Comparison of ENCODE assay signal across 37 cellular contexts in genomic region chr13:27905650-27906049, GRCh38. TPM values are rescaled to one million over a fixed set of nuclear protein-coding genes. Genes with fewer than 3 reads are reported as not detected.
"Had no signal": no experiment of that assay in that cellular context is flagged by ENCODE, and none has a peak within 500 bp of the region (broad histone marks: within the 10 kb centered on the region; RNA-seq: fewer than 3 reads in every experiment).

No MANE protein-coding gene starts in this region.

- H3K27me3 ChIP-seq: ascending aorta had no signal

- H3K4me3 ChIP-seq: ascending aorta, breast epithelium had no signal

- ATAC-seq: activated CD8-positive, alpha-beta T cell treated with anti-CD3 and anti-CD28 coated beads for 36 hours; activated T-cell treated with anti-CD3 and anti-CD28 coated beads, Interleukin-2, amount 50 U/mL, for 72 hours; activated T-helper 17 cell treated with anti-CD3 and anti-CD28 coated beads, Interleukin-2, amount 50 U/mL, for 72 hours; Panc1 had no signal

- H3K9me3 Mint-ChIP-seq: activated CD8-positive, alpha-beta T cell treated with anti-CD3 and anti-CD28 coated beads for 36 hours; activated naive CD8-positive, alpha-beta T cell treated with anti-CD3 and anti-CD28 coated beads, Interleukin-2, amount 10 ng/mL, durations not matched to agents 7 days and 5 days; activated T-cell treated with anti-CD3 and anti-CD28 coated beads, Interleukin-2, amount 50 U/mL, for 72 hours; activated T-helper 17 cell treated with anti-CD3 and anti-CD28 coated beads, Interleukin-2, amount 50 U/mL, for 72 hours had no signal

- H3K4me1 ChIP-seq: ascending aorta, breast epithelium had no signal

- H3K36me3 Mint-ChIP-seq: activated naive CD8-positive, alpha-beta T cell treated with anti-CD3 and anti-CD28 coated beads, Interleukin-2, amount 10 ng/mL, durations not matched to agents 7 days and 5 days had no signal

- H3K27ac Mint-ChIP-seq: activated CD8-positive, alpha-beta T cell treated with anti-CD3 and anti-CD28 coated beads for 36 hours; activated naive CD8-positive, alpha-beta T cell treated with anti-CD3 and anti-CD28 coated beads, Interleukin-2, amount 10 ng/mL, durations not matched to agents 7 days and 5 days; activated T-cell treated with anti-CD3 and anti-CD28 coated beads, Interleukin-2, amount 50 U/mL, for 72 hours; activated T-helper 17 cell treated with anti-CD3 and anti-CD28 coated beads, Interleukin-2, amount 50 U/mL, for 72 hours had no signal

- DNase-seq: activated CD4-positive, alpha-beta T cell treated with anti-CD3 and anti-CD28 coated beads for 1 hour; activated CD4-positive, alpha-beta T cell treated with anti-CD3 and anti-CD28 coated beads for 48 hours; activated CD4-positive, alpha-beta T cell treated with anti-CD3 and anti-CD28 coated beads, Interleukin-2, amount 50 U/mL, for 4 hours; activated CD4-positive, CD25-positive, alpha-beta regulatory T cell; activated CD8-positive, alpha-beta T cell treated with anti-CD3 and anti-CD28 coated beads for 36 hours; activated effector memory CD4-positive, alpha-beta T cell treated with anti-CD3 and anti-CD28 coated beads, Interleukin-2, amount 50 U/mL, for 16 hours; activated naive CD4-positive, alpha-beta T cell; activated naive CD4-positive, alpha-beta T cell treated with anti-CD3 and anti-CD28 coated beads, Interleukin-2, amount 50 U/mL, for 16 hours; activated naive CD8-positive, alpha-beta T cell treated with anti-CD3 and anti-CD28 coated beads, Interleukin-2, amount 10 ng/mL, durations not matched to agents 7 days and 5 days; activated T-cell treated with anti-CD3 and anti-CD28 coated beads, Interleukin-2, amount 50 U/mL, for 1 hour; activated T-cell treated with anti-CD3 and anti-CD28 coated beads, Interleukin-2, amount 50 U/mL, for 72 hours; amygdala; Kasumi-1; KG1; MM.1S; MV-4-11; NCI-H1092; NCI-H1436 treated with DMSO at 0.1 percent for 48 hours; NCI-H1694 treated with DMSO at 0.1 percent for 48 hours; NCI-H2029; NCI-H345; NCI-H524 treated with DMSO at 0.1 percent for 48 hours; SHP77 treated with DMSO at 0.1 percent for 48 hours; SW 1271; T-helper 1 cell; T-helper 2 cell; T-helper 9 cell; WERI-Rb-1 had no signal

- H3K4me3 Mint-ChIP-seq: activated CD8-positive, alpha-beta T cell treated with anti-CD3 and anti-CD28 coated beads for 36 hours; activated naive CD8-positive, alpha-beta T cell treated with anti-CD3 and anti-CD28 coated beads, Interleukin-2, amount 10 ng/mL, durations not matched to agents 7 days and 5 days; activated T-cell treated with anti-CD3 and anti-CD28 coated beads, Interleukin-2, amount 50 U/mL, for 72 hours; activated T-helper 17 cell treated with anti-CD3 and anti-CD28 coated beads, Interleukin-2, amount 50 U/mL, for 72 hours had no signal

- H3K27ac ChIP-seq: ascending aorta, breast epithelium, WERI-Rb-1 had no signal

- H3K4me1 Mint-ChIP-seq: activated naive CD8-positive, alpha-beta T cell treated with anti-CD3 and anti-CD28 coated beads, Interleukin-2, amount 10 ng/mL, durations not matched to agents 7 days and 5 days; activated T-helper 17 cell treated with anti-CD3 and anti-CD28 coated beads, Interleukin-2, amount 50 U/mL, for 72 hours had no signal

- H3K9me3 ChIP-seq: ascending aorta, breast epithelium had no signal

- H3K36me3 ChIP-seq: ascending aorta, breast epithelium, WERI-Rb-1 had no signal

RNA-seq across cellular contexts. Expression of gene PDX1, which starts 14.2 kb away (rescaled TPM):
- total RNA-seq: activated CD8-positive, alpha-beta memory T cell treated with anti-CD3 and anti-CD28 coated beads for 36 hours; activated CD8-positive, alpha-beta T cell treated with anti-CD3 and anti-CD28 coated beads for 36 hours; activated naive CD8-positive, alpha-beta T cell treated with anti-CD3 and anti-CD28 coated beads, Interleukin-2, amount 10 ng/mL, durations not matched to agents 7 days and 5 days; activated T-cell treated with anti-CD3 and anti-CD28 coated beads, Interleukin-2, amount 50 U/mL, for 72 hours; activated T-helper 17 cell treated with anti-CD3 and anti-CD28 coated beads, Interleukin-2, amount 50 U/mL, for 72 hours; ascending aorta; breast epithelium; cardiac septum; NCI-H460; RPMI7951; SK-MEL-5 had no signal
